Comparison of ENCODE assay signal across 9 cellular contexts in the genomic region with DNA sequence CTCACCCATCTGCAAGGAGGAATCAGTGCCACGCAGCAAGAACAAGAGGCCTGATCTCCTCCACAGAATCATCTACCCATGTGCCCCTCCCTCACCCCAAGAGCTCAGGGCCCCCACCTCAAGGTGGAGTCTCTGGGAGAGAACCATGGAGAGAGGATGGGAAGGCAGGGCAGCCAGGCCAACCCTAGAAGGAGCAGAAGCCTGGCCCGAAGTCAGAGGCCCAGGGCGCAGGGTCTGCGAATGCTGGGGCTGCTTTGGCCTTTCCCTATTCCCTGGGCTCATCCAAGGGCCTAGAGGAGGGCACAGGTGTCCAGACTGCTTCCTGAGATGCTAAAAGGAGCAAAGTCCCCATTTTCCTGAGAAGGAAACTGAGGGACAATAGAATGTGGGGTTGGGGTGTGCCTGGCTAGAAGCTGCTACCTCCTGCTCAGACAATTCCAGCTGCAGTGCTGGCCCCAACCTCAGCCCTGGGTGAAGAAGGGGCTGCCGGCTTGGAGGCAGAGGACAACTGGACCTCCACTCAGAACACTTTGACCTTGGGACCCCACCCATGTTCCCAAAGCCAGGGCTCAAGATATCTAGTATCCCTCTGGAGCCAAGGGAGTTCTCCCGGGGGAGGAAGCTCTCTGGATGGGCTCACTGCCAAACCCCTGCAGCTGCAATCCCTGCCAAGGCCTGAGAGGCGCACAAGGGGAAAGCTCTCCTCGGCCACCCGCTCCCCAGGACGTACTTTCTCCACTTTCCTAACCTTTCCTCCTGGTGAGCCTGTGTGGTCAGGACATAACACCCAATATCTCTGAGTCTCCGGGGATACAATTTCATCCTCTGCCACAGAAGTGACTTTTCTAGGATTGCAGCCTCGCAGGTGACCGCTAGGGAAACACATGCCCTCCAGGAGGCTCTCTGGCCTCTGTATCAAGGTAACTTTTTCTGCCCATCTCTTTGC. TPM values are rescaled to one million over a fixed set of nuclear protein-coding genes. Genes with fewer than 3 reads are reported as not detected.
DNase-seq lines count a peak whose midpoint lies in the region; ATAC-seq and TF ChIP-seq lines count a peak whose summit lies in the region.
"Had no signal": no experiment of that assay in that cellular context is flagged by ENCODE, and none has a peak within 500 bp of the region (broad histone marks: within the 10 kb centered on the region; RNA-seq: fewer than 3 reads in every experiment).

No MANE protein-coding gene starts in this region.

- ATAC-seq in T-helper 17 cell (no peak), psoas muscle (peak; percentile 69 to 87 (median 78)), HG02981 (IDR thresholded peaks at IDR 0.05; ENCODE audit: unreplicated experiment) (no peak)
- no peak for ATAC-seq in activated naive CD8-positive, alpha-beta T cell treated with anti-CD3 and anti-CD28 coated beads, Interleukin-2, amount 50 U/mL, for 24 hours

- H3K36me3 ChIP-seq in MG63 (no peaks in the 10 kb centered on the region), psoas muscle (ENCODE audit: insufficient read depth in 1 of 2, low read depth in 1 of 2) (no peaks in the 10 kb centered on the region)

- no peaks in the 10 kb centered on the region for H3K36me3 Mint-ChIP-seq in T-helper 17 cell (ENCODE audit: low read depth)
- no peaks in the 10 kb centered on the region for H3K36me3 Mint-ChIP-seq in glutamatergic neuron (ENCODE audit: unreplicated experiment)
- no peaks in the 10 kb centered on the region for H3K36me3 Mint-ChIP-seq in activated naive CD8-positive, alpha-beta T cell treated with anti-CD3 and anti-CD28 coated beads, Interleukin-2, amount 50 U/mL, for 24 hours (ENCODE audit: low read depth)

- H3K9me3 ChIP-seq in MG63, result no peaks in the 10 kb centered on the region
- no peaks in the 10 kb centered on the region for H3K9me3 ChIP-seq in T-helper 17 cell (ENCODE audit: control insufficient read depth, low read length, poor library complexity, severe bottlenecking)
- H3K9me3 ChIP-seq in psoas muscle, result no peaks in the 10 kb centered on the region

- H3K4me3 ChIP-seq in MG63 (no peak overlapping the region), psoas muscle (no peak overlapping the region)

- H3K4me1 Mint-ChIP-seq in T-helper 17 cell, result peaks cover 30% of the 10 kb centered on the region
- peaks cover 29% of the 10 kb centered on the region for H3K4me1 Mint-ChIP-seq in glutamatergic neuron (ENCODE audit: low read depth, unreplicated experiment)
- H3K4me1 Mint-ChIP-seq in activated naive CD8-positive, alpha-beta T cell treated with anti-CD3 and anti-CD28 coated beads, Interleukin-2, amount 50 U/mL, for 24 hours, result peaks cover 24% of the 10 kb centered on the region

- in situ Hi-C loops in GM13977 (cut with MboI; ENCODE audit: low pct_unique_long_range_greater_than_20kb, low sequenced_read_pairs, unreplicated experiment), result no loop called here

- H3K4me3 Mint-ChIP-seq in T-helper 17 cell (no peak overlapping the region), glutamatergic neuron (ENCODE audit: unreplicated experiment) (no peak overlapping the region)
- no peak overlapping the region for H3K4me3 Mint-ChIP-seq in activated naive CD8-positive, alpha-beta T cell treated with anti-CD3 and anti-CD28 coated beads, Interleukin-2, amount 50 U/mL, for 24 hours

- H3K27ac ChIP-seq in psoas muscle, result peak overlapping the region; percentile 12
- H3K27ac ChIP-seq: KMS-11 had no signal

- WGBS in psoas muscle, 3 donors, result 42 to 63% (median 43%) methylated on average over 13 of the region's 13 CpGs

- H3K9me3 Mint-ChIP-seq in glutamatergic neuron (ENCODE audit: unreplicated experiment), result peaks cover 5% of the 10 kb centered on the region
- H3K9me3 Mint-ChIP-seq in activated naive CD8-positive, alpha-beta T cell treated with anti-CD3 and anti-CD28 coated beads, Interleukin-2, amount 50 U/mL, for 24 hours, result no peaks in the 10 kb centered on the region

- peak overlapping the region; percentile 39 for H3K27ac Mint-ChIP-seq in T-helper 17 cell
- no peak overlapping the region for H3K27ac Mint-ChIP-seq in glutamatergic neuron (ENCODE audit: unreplicated experiment)
- no peak overlapping the region for H3K27ac Mint-ChIP-seq in activated naive CD8-positive, alpha-beta T cell treated with anti-CD3 and anti-CD28 coated beads, Interleukin-2, amount 50 U/mL, for 24 hours

- peaks cover 16% of the 10 kb centered on the region for H3K27me3 Mint-ChIP-seq in T-helper 17 cell
- H3K27me3 Mint-ChIP-seq in glutamatergic neuron (ENCODE audit: unreplicated experiment), result peaks cover 5% of the 10 kb centered on the region
- peaks cover 4% of the 10 kb centered on the region for H3K27me3 Mint-ChIP-seq in activated naive CD8-positive, alpha-beta T cell treated with anti-CD3 and anti-CD28 coated beads, Interleukin-2, amount 50 U/mL, for 24 hours

- H3K4me1 ChIP-seq in psoas muscle, result peaks cover 61% of the 10 kb centered on the region

- peaks cover 8% of the 10 kb centered on the region for H3K27me3 ChIP-seq in MG63
- H3K27me3 ChIP-seq in psoas muscle (ENCODE audit: insufficient read depth in 3 of 3, low read length in 2 of 3), result no peaks in the 10 kb centered on the region

- intact Hi-C loops in psoas muscle (cut with DNase I), result loop anchor here in 1 of 2 donors (5.0 kb wide), 1 partner anchor 166 kb away; no protein-coding TSS in a partner anchor

- peak; percentile 80 for DNase-seq in DMS153 (lab: John Stamatoyannopoulos, UW)
- peak; percentile 75 for DNase-seq in MG63
- DNase-seq in T-helper 17 cell, result no peak
- peak; percentile 68 for DNase-seq in glutamatergic neuron
- DNase-seq in psoas muscle, result peak; percentile 75 to 88
- no peak for DNase-seq in activated naive CD8-positive, alpha-beta T cell treated with anti-CD3 and anti-CD28 coated beads, Interleukin-2, amount 50 U/mL, for 24 hours
- no peak for DNase-seq in GM13977 (ENCODE audit: low spot score)

- TF ChIP-seq CTCF in glutamatergic neuron (IDR thresholded peaks at IDR 0.05; ENCODE audit: partially characterized antibody, unreplicated experiment) (peak; percentile 51), psoas muscle (IDR thresholded peaks at IDR 0.05) (peak; percentile 68), GM13977 (IDR thresholded peaks at IDR 0.05; ENCODE audit: extremely low read depth, insufficient read depth, missing control alignments) (no peak)

RNA-seq across cellular contexts. Expression of a gene that starts 16.6 kb away (rescaled TPM):
- not detected in 2 replicates for total RNA-seq in MG63 (2014; rRNA removed; shearing (Covaris generic); ENCODE audit: low replicate concordance)
- total RNA-seq in T-helper 17 cell (not detected), glutamatergic neuron (ENCODE audit: unreplicated experiment) (2.0 TPM), psoas muscle (not detected)
- polyA plus RNA-seq in psoas muscle, result not detected

RNA-seq across cellular contexts. Expression of a gene that starts 17.4 kb away (rescaled TPM):
- total RNA-seq in MG63 (2014; rRNA removed; shearing (Covaris generic); ENCODE audit: low replicate concordance), result not detected in 2 replicates
- under 1 TPM; 0.10 TPM for total RNA-seq in T-helper 17 cell
- 1.1 TPM for total RNA-seq in glutamatergic neuron (ENCODE audit: unreplicated experiment)
- total RNA-seq in psoas muscle, result not detected
- polyA plus RNA-seq in psoas muscle, result not detected

Comparison
In these comparisons a context has a peak if more than half of its experiments do, and no peak if none do; other contexts are left out.
1. DNase-seq: peak in DMS153 (single experiment), MG63 (single experiment), glutamatergic neuron (single experiment) and psoas muscle (2 of 2); none in T-helper 17 cell (0 of 3), activated naive CD8-positive, alpha-beta T cell treated with anti-CD3 and anti-CD28 coated beads, Interleukin-2, amount 50 U/mL, for 24 hours (single experiment) and GM13977 (single experiment).
2. ATAC-seq: peak in psoas muscle (4 of 4); none in T-helper 17 cell (single experiment), activated naive CD8-positive, alpha-beta T cell treated with anti-CD3 and anti-CD28 coated beads, Interleukin-2, amount 50 U/mL, for 24 hours (single experiment) and HG02981 (single experiment).